8 cellular contexts compared by ENCODE assay signal in genomic region chr15:58227706-58228543, GRCh38.
DNase-seq lines count a peak whose midpoint lies in the region; ATAC-seq, FAIRE-seq and TF ChIP-seq lines count a peak whose summit lies in the region.

No MANE protein-coding gene starts in this region.

- H3K4me1 Mint-ChIP-seq in chondrocyte (ENCODE audit: low read depth) = peaks cover 30% of the 10 kb centered on the region

- no peaks in the 10 kb centered on the region for H3K36me3 Mint-ChIP-seq in chondrocyte (ENCODE audit: low read depth)

- intact Hi-C loops in left colon (cut with DNase I, micrococcal nuclease) = no loop called here

- no peak overlapping the region for H3K4me3 ChIP-seq in ACC112 (ENCODE audit: low read depth, low read length)

- H2AFZ ChIP-seq in ACC112 (ENCODE audit: low read length, unreplicated experiment) = peak overlapping the region; percentile 36

- no peaks in the 10 kb centered on the region for H3K9me3 Mint-ChIP-seq in chondrocyte (ENCODE audit: low read depth)

- peak overlapping the region; percentile 47 for H3K27ac Mint-ChIP-seq in chondrocyte (ENCODE audit: unreplicated experiment)

- H3K4me3 Mint-ChIP-seq in chondrocyte (ENCODE audit: unreplicated experiment) = no peak overlapping the region

- DNase-seq in GM19239 (ENCODE audit: insufficient read length, low spot score) = peak; percentile 34
- DNase-seq in NCI-H2227 treated with DMSO at 0.1 percent for 48 hours (lab: John Stamatoyannopoulos, UW) = peak; percentile 15
- peak; percentile 56 to 65 for DNase-seq in activated CD4-positive, alpha-beta T cell treated with anti-CD3 and anti-CD28 coated beads for 24 hours (ENCODE audit: low read depth in 2 of 2)
- no peak for DNase-seq in chondrocyte (ENCODE audit: low spot score)
- DNase-seq in left colon = peak in 1 of 2 donors; percentile 85
- peak; percentile 55 to 68 for DNase-seq in stimulated activated CD4-positive, alpha-beta T cell treated with anti-CD3 and anti-CD28 coated beads, Interleukin-4, amount 100 ng/mL, for 48 hours (ENCODE audit: low read depth in 2 of 2)

- no peaks in the 10 kb centered on the region for H3K36me3 ChIP-seq in ACC112 (ENCODE audit: insufficient read depth, low read length)

- peak; percentile 98 for TF ChIP-seq CTCF in chondrocyte (IDR thresholded peaks at IDR 0.05)

- ATAC-seq in left colon (peak; percentile 78), HG03108 (IDR thresholded peaks at IDR 0.05; ENCODE audit: unreplicated experiment) (no peak)

- peak; percentile 89 for FAIRE-seq in GM19239 (lab: Jason Lieb, UNC)

- H3K27me3 Mint-ChIP-seq in chondrocyte (ENCODE audit: low read depth) = peaks cover 7% of the 10 kb centered on the region

- no peak overlapping the region for H3K27ac ChIP-seq in ACC112 (ENCODE audit: low read depth, low read length)

- H3K79me2 ChIP-seq in ACC112 (ENCODE audit: control insufficient read depth, insufficient read depth, low read length, unreplicated experiment) = no peaks in the 10 kb centered on the region

- H3K27me3 ChIP-seq in ACC112 (ENCODE audit: insufficient read depth, low read length) = no peaks in the 10 kb centered on the region

- peaks cover 18% of the 10 kb centered on the region for H3K4me1 ChIP-seq in ACC112 (ENCODE audit: control insufficient read depth, insufficient read depth, low read length, unreplicated experiment)
